Comparison of ENCODE assay signal across 8 cellular contexts in the genomic region with DNA sequence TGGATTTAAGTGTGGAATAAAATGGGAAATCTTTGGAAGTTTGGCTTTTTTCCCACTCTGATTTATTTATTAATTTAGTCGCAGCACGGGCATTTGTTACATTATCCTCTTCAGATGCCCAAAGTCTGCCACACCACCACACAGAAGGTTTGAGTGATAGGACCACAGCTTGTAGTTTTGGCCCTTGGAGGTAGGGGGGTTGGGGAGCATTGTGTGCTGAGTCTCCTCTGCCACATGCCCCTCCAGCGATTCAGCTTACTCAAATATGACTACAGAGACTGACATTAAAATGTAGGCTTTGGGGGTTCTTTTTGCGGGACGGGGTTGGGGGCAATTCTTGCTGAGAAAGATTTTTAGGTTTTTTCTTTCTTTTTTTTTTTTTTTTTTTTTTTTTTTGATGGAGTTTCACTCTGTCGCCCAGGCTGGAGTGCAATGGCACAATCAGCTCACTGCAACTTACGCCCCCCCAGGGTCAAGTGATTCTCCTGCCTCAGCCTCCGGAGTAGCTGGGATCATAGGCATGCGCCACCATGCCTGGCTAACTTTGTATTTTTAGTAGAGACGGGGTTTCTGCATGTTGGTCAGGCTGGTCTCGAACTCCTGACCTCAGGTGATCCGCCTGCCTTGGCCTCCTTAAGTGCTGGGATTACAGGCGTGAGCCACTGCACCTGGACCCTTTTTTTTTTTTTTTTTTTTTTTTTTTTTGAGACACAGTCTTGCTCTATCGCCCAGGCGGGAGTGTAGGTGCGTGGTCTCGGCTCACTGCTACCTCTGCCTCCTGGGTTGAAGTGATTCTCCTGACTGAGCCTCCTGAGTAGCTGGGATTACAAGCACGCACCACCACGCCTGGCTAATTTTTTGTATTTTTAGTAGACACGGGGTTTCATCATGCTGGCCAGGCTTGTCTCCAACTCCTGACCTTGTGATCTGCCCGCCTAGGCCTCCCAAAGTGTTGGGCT. TPM values are rescaled to one million over a fixed set of nuclear protein-coding genes. Genes with fewer than 3 reads are reported as not detected.
A peak's percentile ranks its signal among the peaks of the same experiment; 100 is the strongest.
DNase-seq lines count a peak whose midpoint lies in the region; ATAC-seq, FAIRE-seq and TF ChIP-seq lines count a peak whose summit lies in the region.
"Not testable (repeated sequence)": the region's sequence is repeated elsewhere in the genome, so short reads cannot be mapped to it uniquely, and the experiment has no call there.

No MANE protein-coding gene starts in this region.

- intact Hi-C loops in CD8-positive, alpha-beta T cell (cut with DNase I, micrococcal nuclease); left ventricle myocardium inferior (cut with micrococcal nuclease): not testable (repeated sequence)

- TF ChIP-seq POLR2A in GM12891 (IDR thresholded peaks at IDR 0.05; ENCODE audit: low read depth, low read length), result not testable (repeated sequence)

- not testable (repeated sequence) for TF ChIP-seq CTCF in CD8-positive, alpha-beta T cell (IDR thresholded peaks at IDR 0.05); WTC11 (IDR thresholded peaks at IDR 0.05); chondrocyte (IDR thresholded peaks at IDR 0.05); left ventricle myocardium inferior (IDR thresholded peaks at IDR 0.05; ENCODE audit: borderline replicate concordance); nephron (IDR thresholded peaks at IDR 0.05; ENCODE audit: unreplicated experiment in 3 of 3)

- not testable (repeated sequence) for H3K27ac ChIP-seq in CD8-positive, alpha-beta T cell (ENCODE audit: low read depth, low read length)
- H3K27ac ChIP-seq in left ventricle myocardium inferior (replicated peaks) (peak overlapping the region; percentile 100), substantia nigra (ENCODE audit: low read depth, low read length, poor library complexity, severe bottlenecking) (peak overlapping the region; percentile 30)

- POLR2A ChIA-PET in CD8-positive, alpha-beta T cell (lab: Charles Lee), result not testable (repeated sequence)
- POLR2A ChIA-PET in WTC11 (lab: Charles Lee), result interaction anchor here (0.5 kb wide), 1 partner anchor 36 kb away, joined by 3 read pairs; no protein-coding TSS in a partner anchor

- not testable (repeated sequence) for ATAC-seq in CD8-positive, alpha-beta T cell; WTC11

- H3K27ac Mint-ChIP-seq in CD8-positive, alpha-beta T cell, result peak overlapping the region; percentile 52
- H3K27ac Mint-ChIP-seq in WTC11 (peak overlapping the region; percentile 95), chondrocyte (ENCODE audit: unreplicated experiment) (peak overlapping the region; percentile 61), nephron (peak overlapping the region; percentile 68 to 85 (median 72))

- H3K36me3 Mint-ChIP-seq in CD8-positive, alpha-beta T cell, result peaks cover 33% of the 10 kb centered on the region
- H3K36me3 Mint-ChIP-seq in WTC11 (peaks cover 19% of the 10 kb centered on the region), nephron (ENCODE audit: low read depth) (peaks cover 49% of the 10 kb centered on the region)
- not testable (repeated sequence) for H3K36me3 Mint-ChIP-seq in chondrocyte (ENCODE audit: low read depth)

- DNase-seq in CD8-positive, alpha-beta T cell; GM12891 (ENCODE audit: insufficient read length, low spot score); left ventricle myocardium inferior: not testable (repeated sequence)
- DNase-seq in NAMALWA (ENCODE audit: low spot score), result peak; percentile 72
- DNase-seq in WTC11 (ENCODE audit: low spot score), result peak; percentile 14
- peak; percentile 39 for DNase-seq in chondrocyte (ENCODE audit: low spot score)
- peak in 1 of 49 donors; percentile 13 for DNase-seq in substantia nigra (lab: John Stamatoyannopoulos, UW)

- H3K4me1 Mint-ChIP-seq in CD8-positive, alpha-beta T cell (ENCODE audit: low read depth), result peaks cover 54% of the 10 kb centered on the region
- H3K4me1 Mint-ChIP-seq in WTC11, result peaks cover 51% of the 10 kb centered on the region
- H3K4me1 Mint-ChIP-seq in chondrocyte (ENCODE audit: low read depth), result peaks cover 59% of the 10 kb centered on the region
- peaks cover 38% of the 10 kb centered on the region for H3K4me1 Mint-ChIP-seq in nephron

- not testable (repeated sequence) for H3K27me3 Mint-ChIP-seq in CD8-positive, alpha-beta T cell (ENCODE audit: low read depth); WTC11 (ENCODE audit: low read depth); chondrocyte (ENCODE audit: low read depth); nephron (ENCODE audit: low read depth)

- peak; percentile 43 for FAIRE-seq in GM12891 (lab: Jason Lieb, UNC)

- not testable (repeated sequence) for H3K4me3 Mint-ChIP-seq in CD8-positive, alpha-beta T cell; chondrocyte (ENCODE audit: unreplicated experiment)
- H3K4me3 Mint-ChIP-seq in WTC11 (peak overlapping the region; percentile 87), nephron (peak overlapping the region; percentile 9 to 62 (median 62))

- peaks cover 40% of the 10 kb centered on the region for H3K4me1 ChIP-seq in CD8-positive, alpha-beta T cell (ENCODE audit: insufficient read depth, low read length)
- H3K4me1 ChIP-seq in left ventricle myocardium inferior, result peaks cover 93% of the 10 kb centered on the region

- not testable (repeated sequence) for H3K36me3 ChIP-seq in CD8-positive, alpha-beta T cell (ENCODE audit: insufficient read depth, low read length)
- peaks cover 15% of the 10 kb centered on the region for H3K36me3 ChIP-seq in left ventricle myocardium inferior

- H3K9me3 Mint-ChIP-seq in CD8-positive, alpha-beta T cell; WTC11; chondrocyte (ENCODE audit: low read depth); nephron: not testable (repeated sequence)

- CTCF ChIA-PET in CD8-positive, alpha-beta T cell (lab: Charles Lee), result interaction anchor here (0.6 to 0.8 kb wide), 2 partner anchors 38 to 152 kb away, joined by 3 read pairs; no protein-coding TSS in a partner anchor
- CTCF ChIA-PET in WTC11 (lab: Charles Lee), result interaction anchor here (0.6 to 1.3 kb wide), 5 partner anchors 9 to 890 kb away, joined by 3 read pairs; no protein-coding TSS in a partner anchor

- not testable (repeated sequence) for H3K27me3 ChIP-seq in CD8-positive, alpha-beta T cell (ENCODE audit: insufficient read depth, low read length); left ventricle myocardium inferior (ENCODE audit: low read depth)

- H3K4me3 ChIP-seq in CD8-positive, alpha-beta T cell (ENCODE audit: low read depth, low read length); left ventricle myocardium inferior: not testable (repeated sequence)

- not testable (repeated sequence) for H3K9me3 ChIP-seq in CD8-positive, alpha-beta T cell (ENCODE audit: low read length); left ventricle myocardium inferior (replicated peaks)

RNA-seq across cellular contexts. Expression of a gene that starts 4.6 kb away (rescaled TPM):
- 100 to 1,000 TPM; 106 to 108 TPM for total RNA-seq in CD8-positive, alpha-beta T cell
- polyA plus RNA-seq in GM12891 (2012; ENCODE audit: low read depth, missing spikeins), result 62.3 TPM
- total RNA-seq in WTC11 (2021) (290 to 308 TPM (median 293 TPM) in 3 replicates), chondrocyte (157 to 234 TPM (median 160 TPM) in 3 replicates), left ventricle myocardium inferior (122 TPM)
